8 cellular contexts compared by ENCODE assay signal in the genomic region with DNA sequence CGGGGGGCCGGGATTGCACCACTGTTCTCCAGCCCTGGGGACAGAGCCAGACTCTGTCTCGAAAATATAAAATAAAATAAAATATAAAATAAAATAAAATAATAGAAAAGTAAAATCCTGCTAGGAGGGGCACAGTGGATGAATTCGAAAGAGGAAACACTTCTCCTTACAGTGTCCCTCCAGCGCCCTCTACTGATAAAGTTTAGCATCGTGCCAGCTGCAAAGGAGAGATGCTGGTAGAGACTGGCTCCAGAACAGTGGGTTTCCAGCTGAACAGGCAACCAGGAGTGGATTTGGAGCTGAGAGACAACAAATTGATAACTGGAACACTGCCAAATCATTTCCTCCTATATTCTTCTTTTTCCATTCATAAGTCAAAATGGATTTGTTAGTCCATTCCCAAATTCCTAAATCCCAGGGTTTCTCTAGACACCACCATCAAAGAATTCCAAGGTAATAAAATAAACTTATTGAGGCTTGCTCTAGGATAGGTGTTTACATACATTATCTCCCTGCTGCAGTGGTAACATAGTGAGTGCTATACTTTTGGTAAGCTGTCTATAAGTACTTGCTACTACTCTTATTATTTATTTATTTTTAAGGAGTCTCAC. TPM values are rescaled to one million over a fixed set of nuclear protein-coding genes. Genes with fewer than 3 reads are reported as not detected.
DNase-seq lines count a peak whose midpoint lies in the region; ATAC-seq and TF ChIP-seq lines count a peak whose summit lies in the region.

No MANE protein-coding gene starts in this region.

- TF ChIP-seq CTCF in chondrocyte (IDR thresholded peaks at IDR 0.05) (peak; percentile 92), lower leg skin (IDR thresholded peaks at IDR 0.05) (no peak)

- H3K36me3 Mint-ChIP-seq in activated CD4-positive, alpha-beta T cell treated with anti-CD3 and anti-CD28 coated beads for 36 hours (ENCODE audit: low read depth): no peaks in the 10 kb centered on the region
- H3K36me3 Mint-ChIP-seq in chondrocyte (ENCODE audit: low read depth): no peaks in the 10 kb centered on the region

- ATAC-seq in GM18498 (IDR thresholded peaks at IDR 0.05; ENCODE audit: unreplicated experiment) (peak; percentile 50), HG03378 (IDR thresholded peaks at IDR 0.05; ENCODE audit: unreplicated experiment) (peak; percentile 56)
- ATAC-seq in activated CD4-positive, alpha-beta T cell treated with anti-CD3 and anti-CD28 coated beads for 36 hours: peak; percentile 79

- H3K4me3 Mint-ChIP-seq in activated CD4-positive, alpha-beta T cell treated with anti-CD3 and anti-CD28 coated beads for 36 hours: no peak overlapping the region
- H3K4me3 Mint-ChIP-seq in chondrocyte (ENCODE audit: unreplicated experiment): no peak overlapping the region

- peak; percentile 77 for DNase-seq in A172 (ENCODE audit: low spot score)
- peak; percentile 45 for DNase-seq in NCI-H446 treated with DMSO at 0.1 percent for 48 hours (lab: John Stamatoyannopoulos, UW)
- DNase-seq in activated CD4-positive, alpha-beta T cell treated with anti-CD3 and anti-CD28 coated beads for 36 hours: peak; percentile 85
- no peak for DNase-seq in chondrocyte (ENCODE audit: low spot score)
- peak; percentile 78 to 91 for DNase-seq in lower leg skin (ENCODE audit: low spot score in 2 of 2)
- DNase-seq in stimulated activated CD8-positive, alpha-beta memory T cell treated with anti-CD3 and anti-CD28 coated beads, Interleukin-12 subunit alpha, Interleukin-12 subunit beta, amount 100 ng/mL, for 1 hour (ENCODE audit: low read depth): peak; percentile 39

- H3K4me3 ChIP-seq in lower leg skin (ENCODE audit: low read depth, poor library complexity, severe bottlenecking): no peak overlapping the region

- CTCF ChIA-PET in activated CD4-positive, alpha-beta T cell treated with anti-CD3 and anti-CD28 coated beads for 36 hours (lab: Charles Lee): interaction anchor here (0.6 to 11.8 kb wide), 27 partner anchors 10 to 529 kb away, joined by 3 to 360 read pairs (median 4); no protein-coding TSS in a partner anchor

- WGBS in lower leg skin, 2 donors: 24 to 28% methylated on average over 6 of the region's 6 CpGs

- POLR2A ChIA-PET in activated CD4-positive, alpha-beta T cell treated with anti-CD3 and anti-CD28 coated beads for 36 hours (lab: Charles Lee): no interaction called here

- H3K27ac Mint-ChIP-seq in activated CD4-positive, alpha-beta T cell treated with anti-CD3 and anti-CD28 coated beads for 36 hours: no peak overlapping the region
- no peak overlapping the region for H3K27ac Mint-ChIP-seq in chondrocyte (ENCODE audit: unreplicated experiment)

- H3K4me1 Mint-ChIP-seq in activated CD4-positive, alpha-beta T cell treated with anti-CD3 and anti-CD28 coated beads for 36 hours: peaks cover 3% of the 10 kb centered on the region
- peaks cover 15% of the 10 kb centered on the region for H3K4me1 Mint-ChIP-seq in chondrocyte (ENCODE audit: low read depth)

- intact Hi-C loops in activated CD4-positive, alpha-beta T cell treated with anti-CD3 and anti-CD28 coated beads for 36 hours (cut with DNase I, micrococcal nuclease): loop anchor here (1.0 to 10.0 kb wide), 4 partner anchors 51 to 737 kb away; no protein-coding TSS in a partner anchor
- intact Hi-C loops in lower leg skin (cut with DNase I; ENCODE audit: low total_unique reads): loop anchor here (5.0 kb wide), 1 partner anchor 176 kb away; no protein-coding TSS in a partner anchor

- TF ChIP-seq POLR2A in lower leg skin (IDR thresholded peaks at IDR 0.05): no peak

- no peaks in the 10 kb centered on the region for H3K9me3 Mint-ChIP-seq in activated CD4-positive, alpha-beta T cell treated with anti-CD3 and anti-CD28 coated beads for 36 hours (ENCODE audit: low read depth)
- H3K9me3 Mint-ChIP-seq in chondrocyte (ENCODE audit: low read depth): no peaks in the 10 kb centered on the region

- H3K27me3 Mint-ChIP-seq in activated CD4-positive, alpha-beta T cell treated with anti-CD3 and anti-CD28 coated beads for 36 hours: peaks cover 10% of the 10 kb centered on the region
- peaks cover 3% of the 10 kb centered on the region for H3K27me3 Mint-ChIP-seq in chondrocyte (ENCODE audit: low read depth)

RNA-seq across cellular contexts. Expression of a gene that starts 31.7 kb away (rescaled TPM):
- total RNA-seq in A172 (2014; rRNA removed; shearing (Covaris generic)): 31.1 and 32.3 TPM in 2 replicates
- 10 to 100 TPM; 32.2 to 33.9 TPM for total RNA-seq in activated CD4-positive, alpha-beta T cell treated with anti-CD3 and anti-CD28 coated beads for 36 hours
- 27.2 to 28.5 TPM (median 28.1 TPM) in 3 replicates for total RNA-seq in chondrocyte
- total RNA-seq in lower leg skin: 10 to 100 TPM; 12.6 to 27.7 (median 23.4) TPM

RNA-seq across cellular contexts. Expression of a gene that starts 32.4 kb away (rescaled TPM):
- total RNA-seq in A172 (2014; rRNA removed; shearing (Covaris generic)): not detected in 2 replicates
- total RNA-seq in activated CD4-positive, alpha-beta T cell treated with anti-CD3 and anti-CD28 coated beads for 36 hours: not detected
- not detected in 3 replicates for total RNA-seq in chondrocyte
- under 1 TPM in 2 of 4 donors, not detected in 2; 0.07 to 0.23 TPM for total RNA-seq in lower leg skin
